In genomic region chr18:79068299-79068945, GRCh38 we compare ENCODE assay signal across 8 cellular contexts. TPM values are rescaled to one million over a fixed set of nuclear protein-coding genes. Genes with fewer than 3 reads are reported as not detected.
DNase-seq lines count a peak whose midpoint lies in the region; TF ChIP-seq lines count a peak whose summit lies in the region.

No MANE protein-coding gene starts in this region.

- peaks cover 22% of the 10 kb centered on the region for H3K9me3 Mint-ChIP-seq in Calu3 (ENCODE audit: low read depth, unreplicated experiment)
- H3K9me3 Mint-ChIP-seq in mesothelial cell of epicardium, result peaks cover 30% of the 10 kb centered on the region

- CTCF ChIA-PET in Calu3 (lab: Charles Lee), result no interaction called here

- H3K27ac ChIP-seq in thyroid gland, result peak overlapping the region; percentile 75 to 95 (median 92)

- H3K9me3 ChIP-seq in NT2/D1 (ENCODE audit: insufficient read depth, low read length), result peaks cover 30% of the 10 kb centered on the region
- H3K9me3 ChIP-seq in thyroid gland, result no peaks in the 10 kb centered on the region

- H3K36me3 Mint-ChIP-seq in Calu3 (ENCODE audit: insufficient read depth, unreplicated experiment) (peaks cover 29% of the 10 kb centered on the region), mesothelial cell of epicardium (peaks cover 15% of the 10 kb centered on the region)

- TF ChIP-seq CTCF in Calu3 (IDR thresholded peaks at IDR 0.05; ENCODE audit: unreplicated experiment) (no peak), mesothelial cell of epicardium (IDR thresholded peaks at IDR 0.05; ENCODE audit: unreplicated experiment) (no peak), thyroid gland (IDR thresholded peaks at IDR 0.05) (no peak)

- H3K9ac ChIP-seq in NT2/D1 (ENCODE audit: insufficient read length, low read depth), result peak overlapping the region; percentile 88

- H3K36me3 ChIP-seq in H7 (replicated peaks; ENCODE audit: control insufficient read depth, insufficient read depth, low read length) (no peaks in the 10 kb centered on the region), NT2/D1 (ENCODE audit: insufficient read depth, insufficient read length, low read length) (no peaks in the 10 kb centered on the region), thyroid gland (no peaks in the 10 kb centered on the region)

- peaks cover 33% of the 10 kb centered on the region for H3K27me3 Mint-ChIP-seq in Calu3 (ENCODE audit: unreplicated experiment)
- peaks cover 11% of the 10 kb centered on the region for H3K27me3 Mint-ChIP-seq in mesothelial cell of epicardium (ENCODE audit: low read depth)

- BruUV-seq in Calu3 (replicated peaks; lab: Mats Ljungman, UMichigan), result TSS peak; percentile 82

- DNase-seq in Calu3 (no peak), H7 (no peak), NT2/D1 (ENCODE audit: low read depth, low spot score) (no peak), cerebellum (ENCODE audit: low spot score) (peak; percentile 21), mesothelial cell of epicardium (ENCODE audit: low spot score in 2 of 2, unreplicated experiment in 2 of 2) (no peak), thyroid gland (peak; percentile 19 to 20), AG20443 (ENCODE audit: low spot score) (no peak), NCI-H1092 treated with DMSO at 0.1 percent for 48 hours (lab: John Stamatoyannopoulos, UW) (no peak)

- H3K4me1 Mint-ChIP-seq in Calu3 (ENCODE audit: low read depth, unreplicated experiment) (no peaks in the 10 kb centered on the region), mesothelial cell of epicardium (peaks cover 10% of the 10 kb centered on the region)

- peak overlapping the region; percentile 81 for H3K27ac Mint-ChIP-seq in Calu3 (ENCODE audit: unreplicated experiment)
- H3K27ac Mint-ChIP-seq in mesothelial cell of epicardium, result peak overlapping the region; percentile 92

- 23 to 36% methylated on average over 23 to 44 of the region's 51 CpGs for WGBS in thyroid gland, 2 donors

- intact Hi-C loops in Calu3 (cut with micrococcal nuclease; ENCODE audit: unreplicated experiment) (loop anchor here (2.0 kb wide), 1 partner anchor 178 kb away; no protein-coding TSS in a partner anchor), thyroid gland (cut with DNase I) (no loop called here)

- H3K27me3 ChIP-seq in H7 (ENCODE audit: control insufficient read depth, insufficient read depth, low read length) (no peaks in the 10 kb centered on the region; the same call in 1 of the 2 replicates), NT2/D1 (ENCODE audit: insufficient read depth, insufficient read length) (peaks cover 9% of the 10 kb centered on the region), thyroid gland (no peaks in the 10 kb centered on the region)

- H3K4me1 ChIP-seq in NT2/D1 (ENCODE audit: insufficient read depth, insufficient read length) (no peaks in the 10 kb centered on the region), thyroid gland (peaks cover 8 to 10% of the 10 kb centered on the region in 2 donors)

- H3K4me3 Mint-ChIP-seq in Calu3 (ENCODE audit: low read depth, unreplicated experiment) (peak overlapping the region; percentile 65), mesothelial cell of epicardium (peak overlapping the region; percentile 56)

- peak overlapping the region; percentile 48 for H3K4me3 ChIP-seq in H7 (ENCODE audit: insufficient read depth, low read depth, low read length)
- peak overlapping the region; percentile 77 for H3K4me3 ChIP-seq in NT2/D1 (ENCODE audit: insufficient read length, low read depth)
- H3K4me3 ChIP-seq in thyroid gland (replicated peaks in 1 of 3), result peak overlapping the region; percentile 3 to 100 (median 46)

- no peak for TF ChIP-seq POLR2A in thyroid gland (IDR thresholded peaks at IDR 0.05)

RNA-seq across cellular contexts. Expression of gene ATP9B, which starts 0.8 kb away (rescaled TPM):
- 24.6 and 25.6 TPM in 2 replicates for total RNA-seq in Calu3 (2022)
- total RNA-seq in H7 (2014; rRNA removed; shearing (Covaris generic)), result 8.0 and 10.1 TPM in 2 replicates
- 80.0 TPM for total RNA-seq in cerebellum
- total RNA-seq in mesothelial cell of epicardium, result 45.4 to 52.0 TPM (median 49.4 TPM) in 3 replicates
- 10 to 100 TPM; 30.6 to 58.1 (median 48.2) TPM for total RNA-seq in thyroid gland

Comparison
In these comparisons a context has a peak if more than half of its experiments do, and no peak if none do; other contexts are left out.
1. DNase-seq: peak in cerebellum (single experiment) and thyroid gland (2 of 2); none in Calu3 (single experiment), H7 (single experiment), NT2/D1 (single experiment), mesothelial cell of epicardium (0 of 2), AG20443 (single experiment) and NCI-H1092 treated with DMSO at 0.1 percent for 48 hours (single experiment).
2. Peak in every context shown above with its lines, with median percentiles within 50 percentile points of each other: H3K4me3 ChIP-seq.